16 cellular contexts compared by ENCODE assay signal in the genomic region with DNA sequence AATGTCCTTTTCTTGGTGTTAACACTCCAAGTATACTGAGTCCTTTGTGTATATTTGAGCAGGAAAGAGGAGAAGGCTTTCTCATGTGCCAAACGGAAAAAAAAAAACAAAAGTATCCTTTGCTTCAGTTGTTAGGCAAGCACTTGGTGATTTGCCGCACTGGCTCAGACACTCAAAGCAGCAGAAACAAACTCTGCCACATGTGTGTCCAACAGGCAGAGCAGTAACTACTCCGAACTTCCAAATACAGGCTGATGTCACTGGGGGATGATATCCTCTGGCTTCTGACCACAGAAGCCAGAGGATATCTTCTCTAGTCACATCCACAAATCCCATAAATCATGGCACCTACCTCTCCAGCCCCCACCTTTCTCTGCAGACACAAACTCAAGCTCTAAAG.
"Had no signal": no experiment of that assay in that cellular context is flagged by ENCODE, and none has a peak within 500 bp of the region (broad histone marks: within the 10 kb centered on the region; RNA-seq: fewer than 3 reads in every experiment).

No MANE protein-coding gene starts in this region.

- H3K4me3 Mint-ChIP-seq: activated naive CD4-positive, alpha-beta T cell treated with anti-CD3 and anti-CD28 coated beads, Interleukin-2, amount 50 U/mL, for 24 hours; naive thymus-derived CD8-positive, alpha-beta T cell had no signal

- H3K36me3 ChIP-seq: ascending aorta, breast epithelium, esophagus squamous epithelium, ovary, sigmoid colon, tibial nerve had no signal

- H3K36me3 Mint-ChIP-seq: activated naive CD4-positive, alpha-beta T cell treated with anti-CD3 and anti-CD28 coated beads, Interleukin-2, amount 50 U/mL, for 24 hours; naive thymus-derived CD8-positive, alpha-beta T cell had no signal

- H3K4me3 ChIP-seq: ascending aorta, breast epithelium, esophagus squamous epithelium, ovary, sigmoid colon, tibial nerve had no signal

- H3K27ac Mint-ChIP-seq: activated naive CD4-positive, alpha-beta T cell treated with anti-CD3 and anti-CD28 coated beads, Interleukin-2, amount 50 U/mL, for 24 hours; naive thymus-derived CD8-positive, alpha-beta T cell had no signal

- H3K9me3 Mint-ChIP-seq: activated naive CD4-positive, alpha-beta T cell treated with anti-CD3 and anti-CD28 coated beads, Interleukin-2, amount 50 U/mL, for 24 hours; naive thymus-derived CD8-positive, alpha-beta T cell had no signal

- H3K9me3 ChIP-seq: ascending aorta, breast epithelium, esophagus squamous epithelium, ovary, sigmoid colon, tibial nerve had no signal

- ATAC-seq: naive thymus-derived CD8-positive, alpha-beta T cell had no signal

- H3K27ac ChIP-seq: ascending aorta, breast epithelium, esophagus squamous epithelium, ovary, sigmoid colon, tibial nerve had no signal

- H3K4me1 Mint-ChIP-seq: activated naive CD4-positive, alpha-beta T cell treated with anti-CD3 and anti-CD28 coated beads, Interleukin-2, amount 50 U/mL, for 24 hours; naive thymus-derived CD8-positive, alpha-beta T cell had no signal

- DNase-seq: activated CD4-positive, alpha-beta T cell treated with anti-CD3 and anti-CD28 coated beads, Interleukin-2, amount 50 U/mL, for 4 hours; activated gamma-delta T cell; effector CD8-positive, alpha-beta T cell; esophagus squamous epithelium; foreskin fibroblast; glutamatergic neuron; mesenchymal stem cell; naive thymus-derived CD8-positive, alpha-beta T cell; ovary; sigmoid colon; stimulated activated CD8-positive, alpha-beta memory T cell treated with anti-CD3 and anti-CD28 coated beads, Interleukin-4, amount 100 ng/mL, for 48 hours; stimulated activated naive CD4-positive, alpha-beta T cell had no signal

- H3K4me1 ChIP-seq: ascending aorta, breast epithelium, esophagus squamous epithelium, sigmoid colon had no signal

- H3K27me3 ChIP-seq: ascending aorta, ovary had no signal
